Comparison of ENCODE assay signal across 20 cellular contexts in genomic region chr16:24520983-24521382, GRCh38.
"Had no signal": no experiment of that assay in that cellular context is flagged by ENCODE, and none has a peak within 500 bp of the region (broad histone marks: within the 10 kb centered on the region; RNA-seq: fewer than 3 reads in every experiment).

No MANE protein-coding gene starts in this region.

- H3K36me3 Mint-ChIP-seq: immature natural killer cell; naive thymus-derived CD4-positive, alpha-beta T cell had no signal

- H3K27ac ChIP-seq: coronary artery, esophagus muscularis mucosa, spleen, thyroid gland, upper lobe of right lung, vagina had no signal

- H3K9me3 Mint-ChIP-seq: endodermal cell, immature natural killer cell, nephron progenitor cell had no signal

- H3K36me3 ChIP-seq: esophagus muscularis mucosa, spleen, thyroid gland, upper lobe of right lung, vagina had no signal

- ATAC-seq: left colon; naive thymus-derived CD4-positive, alpha-beta T cell; sciatic nerve; upper lobe of right lung had no signal

- H3K9me3 ChIP-seq: esophagus muscularis mucosa, spleen, thyroid gland, upper lobe of right lung, vagina had no signal

- H3K27me3 ChIP-seq: spleen, thyroid gland, upper lobe of right lung, vagina had no signal

- DNase-seq: effector CD4-positive, alpha-beta T cell; endodermal cell; immature natural killer cell; kidney; left colon; mesendoderm; naive thymus-derived CD4-positive, alpha-beta T cell; nephron progenitor cell; posterior cingulate gyrus; spleen; stimulated activated CD4-positive, alpha-beta T cell treated with anti-CD3 and anti-CD28 coated beads, Interleukin-15, amount 100 ng/mL, for 24 hours; stimulated activated CD4-positive, alpha-beta T cell treated with anti-CD3 and anti-CD28 coated beads, Interleukin-1b, Interleukin-23, amount 100 ng/mL, for 48 hours; stimulated activated CD4-positive, alpha-beta T cell treated with anti-CD3 and anti-CD28 coated beads, Interleukin-4, amount 100 ng/mL, for 4 hours; stimulated activated naive CD4-positive, alpha-beta T cell treated with Interleukin-2 at 50 U/mL for 16 hours; thyroid gland; upper lobe of right lung had no signal

- H3K27ac Mint-ChIP-seq: endodermal cell; immature natural killer cell; naive thymus-derived CD4-positive, alpha-beta T cell had no signal

- H3K4me3 ChIP-seq: coronary artery, esophagus muscularis mucosa, spleen, thyroid gland, upper lobe of right lung, vagina had no signal

- H3K4me3 Mint-ChIP-seq: endodermal cell; immature natural killer cell; naive thymus-derived CD4-positive, alpha-beta T cell; nephron progenitor cell had no signal
